Comparison of ENCODE assay signal across 29 cellular contexts in genomic region chr20:14210146-14210545, GRCh38.
"Had no signal": no experiment of that assay in that cellular context is flagged by ENCODE, and none has a peak within 500 bp of the region (broad histone marks: within the 10 kb centered on the region; RNA-seq: fewer than 3 reads in every experiment).

No MANE protein-coding gene starts in this region.

- H3K36me3 ChIP-seq: esophagus squamous epithelium, heart right ventricle, lower lobe of right lung, ovary, sigmoid colon, thoracic aorta, tibial nerve, upper lobe of left lung had no signal

- DNase-seq: dermis blood vessel endothelial cell; effector memory CD4-positive, alpha-beta T cell; erythroblast; esophagus squamous epithelium; foreskin melanocyte; glutamatergic neuron; heart right ventricle; hippocampal formation; left cardiac atrium; left ventricle myocardium superior; lower lobe of right lung; naive thymus-derived CD4-positive, alpha-beta T cell; nucleus accumbens; ovary; posterior cingulate gyrus; psoas muscle; right cardiac atrium; sigmoid colon; stimulated activated CD4-positive, alpha-beta T cell treated with anti-CD3 and anti-CD28 coated beads, Interleukin-2, amount 100 ng/mL, for 24 hours; stimulated activated CD4-positive, alpha-beta T cell treated with anti-CD3 and anti-CD28 coated beads, Interleukin-4, amount 100 ng/mL, for 4 hours; stimulated activated naive CD8-positive, alpha-beta T cell treated with anti-CD3 and anti-CD28 coated beads, Interleukin-15, Interleukin-2, amounts not matched to agents 100 U/mL and 50 U/mL, for 24 hours; upper lobe of left lung had no signal

- H3K27ac ChIP-seq: coronary artery, esophagus squamous epithelium, heart right ventricle, lower lobe of right lung, ovary, psoas muscle, sigmoid colon, thoracic aorta, tibial nerve, upper lobe of left lung had no signal

- H3K9me3 Mint-ChIP-seq: memory B cell had no signal

- H3K4me1 ChIP-seq: esophagus squamous epithelium, heart right ventricle, lower lobe of right lung, psoas muscle, tibial nerve, upper lobe of left lung had no signal

- H3K4me3 Mint-ChIP-seq: memory B cell; mesothelial cell of epicardium; naive thymus-derived CD4-positive, alpha-beta T cell; nephron; stimulated activated memory B cell treated with anti-CD40 and anti-IgM and Interleukin-4, amounts not matched to agents 10 μg/mL and 1 μg/mL and 100 μg/mL, for 72 hours had no signal

- H3K36me3 Mint-ChIP-seq: memory B cell; mesothelial cell of epicardium; naive thymus-derived CD4-positive, alpha-beta T cell; stimulated activated memory B cell treated with anti-CD40 and anti-IgM and Interleukin-4, amounts not matched to agents 10 μg/mL and 1 μg/mL and 100 μg/mL, for 72 hours had no signal

- ATAC-seq: heart right ventricle; left cardiac atrium; left ventricle myocardium superior; lower lobe of right lung; naive thymus-derived CD4-positive, alpha-beta T cell; psoas muscle; right cardiac atrium; stimulated activated memory B cell treated with anti-CD40 and anti-IgM and Interleukin-4, amounts not matched to agents 10 μg/mL and 1 μg/mL and 100 μg/mL, for 72 hours; stimulated activated naive CD8-positive, alpha-beta T cell treated with anti-CD3 and anti-CD28 coated beads, Interleukin-15, Interleukin-2, amounts not matched to agents 100 U/mL and 50 U/mL, for 24 hours had no signal

- H3K27me3 Mint-ChIP-seq: memory B cell; naive thymus-derived CD4-positive, alpha-beta T cell; stimulated activated memory B cell treated with anti-CD40 and anti-IgM and Interleukin-4, amounts not matched to agents 10 μg/mL and 1 μg/mL and 100 μg/mL, for 72 hours had no signal

- H3K4me3 ChIP-seq: coronary artery, esophagus squamous epithelium, heart right ventricle, lower lobe of right lung, ovary, psoas muscle, sigmoid colon, thoracic aorta, tibial nerve, upper lobe of left lung had no signal

- H3K9me3 ChIP-seq: esophagus squamous epithelium, heart right ventricle, lower lobe of right lung, ovary, psoas muscle, sigmoid colon, thoracic aorta, tibial nerve, upper lobe of left lung had no signal

- H3K4me1 Mint-ChIP-seq: memory B cell; naive thymus-derived CD4-positive, alpha-beta T cell; nephron; stimulated activated memory B cell treated with anti-CD40 and anti-IgM and Interleukin-4, amounts not matched to agents 10 μg/mL and 1 μg/mL and 100 μg/mL, for 72 hours had no signal

- H3K27ac Mint-ChIP-seq: memory B cell; mesothelial cell of epicardium; naive thymus-derived CD4-positive, alpha-beta T cell; nephron; stimulated activated memory B cell treated with anti-CD40 and anti-IgM and Interleukin-4, amounts not matched to agents 10 μg/mL and 1 μg/mL and 100 μg/mL, for 72 hours had no signal

- H3K27me3 ChIP-seq: esophagus squamous epithelium, heart right ventricle, ovary, sigmoid colon, tibial nerve, upper lobe of left lung had no signal
